22 cellular contexts compared by ENCODE assay signal in genomic region chr2:17482651-17483050, GRCh38. TPM values are rescaled to one million over a fixed set of nuclear protein-coding genes. Genes with fewer than 3 reads are reported as not detected.
"Had no signal": no experiment of that assay in that cellular context is flagged by ENCODE, and none has a peak within 500 bp of the region (broad histone marks: within the 10 kb centered on the region; RNA-seq: fewer than 3 reads in every experiment).

No MANE protein-coding gene starts in this region.

- H3K4me1 ChIP-seq: breast epithelium, colonic mucosa, gastroesophageal sphincter, heart left ventricle, left lung, uterus had no signal

- H3K27ac ChIP-seq: breast epithelium, colonic mucosa, dorsolateral prefrontal cortex, gastroesophageal sphincter, heart left ventricle, left lung, right lobe of liver, uterus had no signal

- DNase-seq: activated gamma-delta T cell treated with Interleukin-2 at 50 U/mL for 16 hours; activated T-cell treated with anti-CD3 and anti-CD28 coated beads, Interleukin-2, amount 50 U/mL, for 1 hour; aorta; colonic mucosa; dorsolateral prefrontal cortex; effector memory CD8-positive, alpha-beta T cell; heart left ventricle; islet precursor cell; left lung; naive thymus-derived CD4-positive, alpha-beta T cell; posterior cingulate gyrus; right lobe of liver; small intestine; stimulated activated naive B cell treated with anti-CD40 and anti-IgM and Interleukin-4, amounts not matched to agents 10 μg/mL and 1 μg/mL and 100 μg/mL, for 72 hours; trophoblast cell; uterus had no signal

- H3K4me3 ChIP-seq: breast epithelium, colonic mucosa, dorsolateral prefrontal cortex, gastroesophageal sphincter, heart left ventricle, left lung, lung, right lobe of liver, uterus had no signal

- H3K36me3 ChIP-seq: breast epithelium, colonic mucosa, gastroesophageal sphincter, heart left ventricle, left lung, right lobe of liver, uterus had no signal

- H3K9me3 ChIP-seq: breast epithelium, colonic mucosa, gastroesophageal sphincter, heart left ventricle, left lung, right lobe of liver, uterus had no signal

- ATAC-seq: effector memory CD8-positive, alpha-beta T cell; esophagus mucosa; gastroesophageal sphincter; heart left ventricle; left lung; naive thymus-derived CD4-positive, alpha-beta T cell; stimulated activated naive B cell treated with anti-CD40 and anti-IgM and Interleukin-4, amounts not matched to agents 10 μg/mL and 1 μg/mL and 100 μg/mL, for 72 hours had no signal

- H3K27me3 ChIP-seq: breast epithelium, colonic mucosa, gastroesophageal sphincter, heart left ventricle, left lung, right lobe of liver, uterus had no signal

RNA-seq across cellular contexts. Expression of gene RAD51AP2, which starts 35.6 kb away (rescaled TPM):
- total RNA-seq: aorta; endothelial cell of umbilical vein; naive thymus-derived CD4-positive, alpha-beta T cell; omental fat pad had no signal
- polyA plus RNA-seq: endothelial cell of umbilical vein; lung; naive thymus-derived CD4-positive, alpha-beta T cell; small intestine had no signal

RNA-seq across cellular contexts. Expression of gene VSNL1, which starts 57.8 kb away (rescaled TPM):
- total RNA-seq: aorta; endothelial cell of umbilical vein; naive thymus-derived CD4-positive, alpha-beta T cell had no signal
- polyA plus RNA-seq: aorta; endothelial cell of umbilical vein; naive thymus-derived CD4-positive, alpha-beta T cell had no signal
